19 cellular contexts compared by ENCODE assay signal in genomic region chr5:167813381-167813780, GRCh38.
DNase-seq lines count a peak whose midpoint lies in the region; ATAC-seq and FAIRE-seq lines count a peak whose summit lies in the region.
"Had no signal": no experiment of that assay in that cellular context is flagged by ENCODE, and none has a peak within 500 bp of the region (broad histone marks: within the 10 kb centered on the region; RNA-seq: fewer than 3 reads in every experiment).

No MANE protein-coding gene starts in this region.

- ATAC-seq in GM21360 (IDR thresholded peaks at IDR 0.05; ENCODE audit: unreplicated experiment) (no peak), HG03439 (IDR thresholded peaks at IDR 0.05; ENCODE audit: unreplicated experiment) (no peak)
- ATAC-seq: K562 had no signal

- peak overlapping the region; percentile 96 for H3K27ac ChIP-seq in epithelial cell of prostate
- H3K27ac ChIP-seq: C4-2B, PC-9 had no signal

- no peak for FAIRE-seq in RCC 7860 (lab: Jason Lieb, UNC)
- FAIRE-seq: G401.6, K562 had no signal

- peak; percentile 51 for DNase-seq in Daoy (ENCODE audit: low read depth)
- peak; percentile 27 for DNase-seq in RCC 7860 (ENCODE audit: low spot score)
- no peak for DNase-seq in epithelial cell of prostate (ENCODE audit: low read depth, low spot score)
- peak; percentile 11 for DNase-seq in mucosa of gallbladder (ENCODE audit: low spot score)
- DNase-seq in activated gamma-delta T cell (lab: John Stamatoyannopoulos, UW): no peak
- DNase-seq in NCI-H146 (lab: John Stamatoyannopoulos, UW): no peak
- DNase-seq: ACHN, AML-193, DMS 273 treated with DMSO at 0.1 percent for 48 hours, DND-41, NCI-H1105, NCI-H1694 treated with DMSO at 0.1 percent for 48 hours, NCI-H524 treated with DMSO at 0.1 percent for 48 hours had no signal

Comparison
In these comparisons a context has a peak if more than half of its experiments do, and no peak if none do; other contexts are left out.
1. DNase-seq: peak in Daoy (single experiment), RCC 7860 (single experiment) and mucosa of gallbladder (single experiment); none in epithelial cell of prostate (single experiment), activated gamma-delta T cell (single experiment) and NCI-H146 (single experiment).